ENCODE assay signal across 9 cellular contexts in genomic region chrX:25012793-25013592, GRCh38. TPM values are rescaled to one million over a fixed set of nuclear protein-coding genes. Genes with fewer than 3 reads are reported as not detected.
DNase-seq lines count a peak whose midpoint lies in the region; ATAC-seq and FAIRE-seq lines count a peak whose summit lies in the region.
"Had no signal": no experiment of that assay in that cellular context is flagged by ENCODE, and none has a peak within 500 bp of the region (broad histone marks: within the 10 kb centered on the region; RNA-seq: fewer than 3 reads in every experiment).

No MANE protein-coding gene starts in this region.

- DNase-seq in activated CD4-positive, alpha-beta T cell treated with anti-CD3 and anti-CD28 coated beads, Interleukin-2, amount 10 ng/mL, durations not matched to agents 7 days and 5 days: no peak
- no peak for DNase-seq in activated CD4-positive, alpha-beta T cell treated with anti-CD3 and anti-CD28 coated beads for 1 hour
- DNase-seq in NT2/D1 (ENCODE audit: low read depth, low spot score) (no peak), NCI-H510A (lab: John Stamatoyannopoulos, UW) (no peak), urothelium cell line (ENCODE audit: low spot score) (no peak)
- DNase-seq in stimulated activated naive CD8-positive, alpha-beta T cell treated with anti-CD3 and anti-CD28 coated beads, Interleukin-15, amount 100 ng/mL, for 72 hours: no peak

- 2 to 35% methylated on average over 80 to 97 of the region's 97 CpGs for WGBS in esophagus, 2 donors

- H3K27ac ChIP-seq in esophagus (ENCODE audit: low read depth in 2 of 2, low read length in 1 of 2): no peak overlapping the region

- H3K9me3 ChIP-seq in NT2/D1 (ENCODE audit: insufficient read depth, low read length) (no peaks in the 10 kb centered on the region), esophagus (ENCODE audit: control insufficient read depth in 2 of 2, insufficient read depth in 1 of 2, low read depth in 1 of 2, low read length in 1 of 2) (peaks cover 0 to 4% of the 10 kb centered on the region in 2 donors)

- H3K9ac ChIP-seq in NT2/D1 (ENCODE audit: insufficient read length, low read depth): no peak overlapping the region

- peaks cover 3% of the 10 kb centered on the region for H3K36me3 Mint-ChIP-seq in activated CD4-positive, alpha-beta T cell treated with anti-CD3 and anti-CD28 coated beads, Interleukin-2, amount 10 ng/mL, durations not matched to agents 7 days and 5 days (ENCODE audit: low read depth)

- CTCF ChIA-PET in activated CD4-positive, alpha-beta T cell treated with anti-CD3 and anti-CD28 coated beads, Interleukin-2, amount 10 ng/mL, durations not matched to agents 7 days and 5 days (lab: Charles Lee): interaction anchor here (0.9 kb wide), 1 partner anchor 12 kb away, joined by 3 read pairs; no protein-coding TSS in a partner anchor

- no peaks in the 10 kb centered on the region for H3K36me3 ChIP-seq in NT2/D1 (ENCODE audit: insufficient read depth, insufficient read length, low read length)
- H3K36me3 ChIP-seq in esophagus (ENCODE audit: control insufficient read depth in 2 of 2, insufficient read depth in 2 of 2, low read length in 1 of 2): no peaks in the 10 kb centered on the region

- H3K27me3 ChIP-seq in NT2/D1 (ENCODE audit: insufficient read depth, insufficient read length): peaks cover 97% of the 10 kb centered on the region
- H3K27me3 ChIP-seq in esophagus (ENCODE audit: control insufficient read depth in 1 of 2, insufficient read depth in 2 of 2, low read length in 2 of 2): peaks cover 1 to 19% of the 10 kb centered on the region in 2 donors

- POLR2A ChIA-PET in activated CD4-positive, alpha-beta T cell treated with anti-CD3 and anti-CD28 coated beads, Interleukin-2, amount 10 ng/mL, durations not matched to agents 7 days and 5 days (lab: Charles Lee): no interaction called here

- peaks cover 2% of the 10 kb centered on the region for H3K4me1 ChIP-seq in NT2/D1 (ENCODE audit: insufficient read depth, insufficient read length)
- H3K4me1 ChIP-seq in esophagus (ENCODE audit: control insufficient read depth in 2 of 2, insufficient read depth in 2 of 2, low read length in 1 of 2): peaks cover 0 to 3% of the 10 kb centered on the region in 2 donors

- H3K27me3 Mint-ChIP-seq in activated CD4-positive, alpha-beta T cell treated with anti-CD3 and anti-CD28 coated beads, Interleukin-2, amount 10 ng/mL, durations not matched to agents 7 days and 5 days: peaks cover 81% of the 10 kb centered on the region
- H3K27me3 Mint-ChIP-seq in stimulated activated naive CD8-positive, alpha-beta T cell treated with anti-CD3 and anti-CD28 coated beads, Interleukin-15, amount 100 ng/mL, for 72 hours: peaks cover 85% of the 10 kb centered on the region

- peak overlapping the region; percentile 49 for H3K4me3 Mint-ChIP-seq in activated CD4-positive, alpha-beta T cell treated with anti-CD3 and anti-CD28 coated beads, Interleukin-2, amount 10 ng/mL, durations not matched to agents 7 days and 5 days
- peak overlapping the region; percentile 82 to 91 for H3K4me3 Mint-ChIP-seq in stimulated activated naive CD8-positive, alpha-beta T cell treated with anti-CD3 and anti-CD28 coated beads, Interleukin-15, amount 100 ng/mL, for 72 hours

- ATAC-seq in stimulated activated naive CD8-positive, alpha-beta T cell treated with anti-CD3 and anti-CD28 coated beads, Interleukin-15, amount 100 ng/mL, for 72 hours: peak; percentile 47
- no peak for ATAC-seq in HG03342 (IDR thresholded peaks at IDR 0.05; ENCODE audit: unreplicated experiment)

- FAIRE-seq in urothelium cell line (lab: Jason Lieb, UNC): no peak

- H3K4me3 ChIP-seq in NT2/D1 (ENCODE audit: insufficient read length, low read depth): peak overlapping the region; percentile 21
- peak overlapping the region; percentile 23 to 27 for H3K4me3 ChIP-seq in esophagus (ENCODE audit: low read depth in 1 of 2, low read length in 2 of 2)

- H3K9me3 Mint-ChIP-seq in activated CD4-positive, alpha-beta T cell treated with anti-CD3 and anti-CD28 coated beads, Interleukin-2, amount 10 ng/mL, durations not matched to agents 7 days and 5 days: no peaks in the 10 kb centered on the region
- H3K9me3 Mint-ChIP-seq in stimulated activated naive CD8-positive, alpha-beta T cell treated with anti-CD3 and anti-CD28 coated beads, Interleukin-15, amount 100 ng/mL, for 72 hours: no peaks in the 10 kb centered on the region

- peaks cover 13% of the 10 kb centered on the region for H3K4me1 Mint-ChIP-seq in activated CD4-positive, alpha-beta T cell treated with anti-CD3 and anti-CD28 coated beads, Interleukin-2, amount 10 ng/mL, durations not matched to agents 7 days and 5 days
- peaks cover 31% of the 10 kb centered on the region for H3K4me1 Mint-ChIP-seq in stimulated activated naive CD8-positive, alpha-beta T cell treated with anti-CD3 and anti-CD28 coated beads, Interleukin-15, amount 100 ng/mL, for 72 hours

- no peak overlapping the region for H3K27ac Mint-ChIP-seq in activated CD4-positive, alpha-beta T cell treated with anti-CD3 and anti-CD28 coated beads, Interleukin-2, amount 10 ng/mL, durations not matched to agents 7 days and 5 days
- H3K27ac Mint-ChIP-seq in stimulated activated naive CD8-positive, alpha-beta T cell treated with anti-CD3 and anti-CD28 coated beads, Interleukin-15, amount 100 ng/mL, for 72 hours: no peak overlapping the region

RNA-seq across cellular contexts. Expression of gene ARX, which starts 2.8 kb away (rescaled TPM):
- not detected for total RNA-seq in activated CD4-positive, alpha-beta T cell treated with anti-CD3 and anti-CD28 coated beads, Interleukin-2, amount 10 ng/mL, durations not matched to agents 7 days and 5 days
- not detected for polyA plus RNA-seq in esophagus
- total RNA-seq: renal cortical epithelial cell had no signal
